In genomic region chr12:116213885-116214527, GRCh38 we compare ENCODE assay signal across 20 cellular contexts.
DNase-seq lines count a peak whose midpoint lies in the region; ATAC-seq, FAIRE-seq and TF ChIP-seq lines count a peak whose summit lies in the region.
"Had no signal": no experiment of that assay in that cellular context is flagged by ENCODE, and none has a peak within 500 bp of the region (broad histone marks: within the 10 kb centered on the region; RNA-seq: fewer than 3 reads in every experiment).

No MANE protein-coding gene starts in this region.

- H3K4me1 ChIP-seq in thyroid gland, result peaks cover 72 to 77% of the 10 kb centered on the region in 2 donors

- peaks cover 54 to 67% of the 10 kb centered on the region in 2 donors for H3K4me1 Mint-ChIP-seq in effector memory CD8-positive, alpha-beta T cell (ENCODE audit: low read depth in 2 of 2)

- peak; percentile 39 for DNase-seq in NCI-H82 (lab: John Stamatoyannopoulos, UW)
- DNase-seq in NCI-H82 treated with DMSO at 0.1 percent for 48 hours (lab: John Stamatoyannopoulos, UW; ENCODE audit: unreplicated experiment), result no peak
- peak; percentile 13 for DNase-seq in OCI-M1 (lab: John Stamatoyannopoulos, UW)
- DNase-seq in thyroid gland, result no peak
- no peak for DNase-seq in effector memory CD8-positive, alpha-beta T cell
- no peak for DNase-seq in NCI-H187 (lab: John Stamatoyannopoulos, UW)
- DNase-seq: 8988T; Calu3; CD4-positive, alpha-beta memory T cell; DMS53; GOT3; Karpas-422; MG63; NCI-H1092 treated with DMSO at 0.1 percent for 48 hours; NCI-H2107; NCI-H526 treated with DMSO at 0.1 percent for 48 hours; PC-3 had no signal

- peak; percentile 47 for FAIRE-seq in islet of Langerhans (lab: Jason Lieb, UNC)

- H3K9me3 Mint-ChIP-seq in effector memory CD8-positive, alpha-beta T cell, result no peaks in the 10 kb centered on the region
- H3K9me3 Mint-ChIP-seq: CD4-positive, alpha-beta memory T cell had no signal

- H3K36me3 ChIP-seq in thyroid gland, result no peaks in the 10 kb centered on the region
- H3K36me3 ChIP-seq: MG63 had no signal

- no peak for ATAC-seq in HG03378 (IDR thresholded peaks at IDR 0.05; ENCODE audit: unreplicated experiment)
- no peak for ATAC-seq in effector memory CD8-positive, alpha-beta T cell (replicated peaks)
- ATAC-seq: PC-3 had no signal

- H3K4me3 ChIP-seq in thyroid gland (replicated peaks in 1 of 3), result no peak overlapping the region
- H3K4me3 ChIP-seq: MG63 had no signal

- no peaks in the 10 kb centered on the region for H3K9me3 ChIP-seq in thyroid gland
- H3K9me3 ChIP-seq: MG63 had no signal

- no peak for TF ChIP-seq CTCF in thyroid gland (IDR thresholded peaks at IDR 0.05)

- H3K4me3 Mint-ChIP-seq in effector memory CD8-positive, alpha-beta T cell, result no peak overlapping the region

- H3K27me3 ChIP-seq in thyroid gland, result no peaks in the 10 kb centered on the region
- H3K27me3 ChIP-seq: MG63 had no signal

- H3K36me3 Mint-ChIP-seq in effector memory CD8-positive, alpha-beta T cell (ENCODE audit: insufficient read depth), result no peaks in the 10 kb centered on the region
- H3K36me3 Mint-ChIP-seq: CD4-positive, alpha-beta memory T cell had no signal

- H3K27me3 Mint-ChIP-seq in effector memory CD8-positive, alpha-beta T cell, result no peaks in the 10 kb centered on the region
- H3K27me3 Mint-ChIP-seq: CD4-positive, alpha-beta memory T cell had no signal

- peak overlapping the region; percentile 56 to 93 (median 85) for H3K27ac ChIP-seq in thyroid gland
- H3K27ac ChIP-seq: RWPE1 had no signal

- H3K27ac Mint-ChIP-seq in effector memory CD8-positive, alpha-beta T cell, result no peak overlapping the region

- WGBS in thyroid gland, 2 donors, result 65 to 76% methylated on average over 4 of the region's 4 CpGs

- no peak for TF ChIP-seq POLR2A in thyroid gland (IDR thresholded peaks at IDR 0.05)

- intact Hi-C loops in thyroid gland (cut with DNase I), result no loop called here

Comparison
In these comparisons a context has a peak if more than half of its experiments do, and no peak if none do; other contexts are left out.
1. DNase-seq: peak in NCI-H82 (single experiment) and OCI-M1 (single experiment); none in NCI-H82 treated with DMSO at 0.1 percent for 48 hours (single experiment), thyroid gland (0 of 2), effector memory CD8-positive, alpha-beta T cell (0 of 3) and NCI-H187 (0 of 2).